Comparison of ENCODE assay signal across 8 cellular contexts in the genomic region with DNA sequence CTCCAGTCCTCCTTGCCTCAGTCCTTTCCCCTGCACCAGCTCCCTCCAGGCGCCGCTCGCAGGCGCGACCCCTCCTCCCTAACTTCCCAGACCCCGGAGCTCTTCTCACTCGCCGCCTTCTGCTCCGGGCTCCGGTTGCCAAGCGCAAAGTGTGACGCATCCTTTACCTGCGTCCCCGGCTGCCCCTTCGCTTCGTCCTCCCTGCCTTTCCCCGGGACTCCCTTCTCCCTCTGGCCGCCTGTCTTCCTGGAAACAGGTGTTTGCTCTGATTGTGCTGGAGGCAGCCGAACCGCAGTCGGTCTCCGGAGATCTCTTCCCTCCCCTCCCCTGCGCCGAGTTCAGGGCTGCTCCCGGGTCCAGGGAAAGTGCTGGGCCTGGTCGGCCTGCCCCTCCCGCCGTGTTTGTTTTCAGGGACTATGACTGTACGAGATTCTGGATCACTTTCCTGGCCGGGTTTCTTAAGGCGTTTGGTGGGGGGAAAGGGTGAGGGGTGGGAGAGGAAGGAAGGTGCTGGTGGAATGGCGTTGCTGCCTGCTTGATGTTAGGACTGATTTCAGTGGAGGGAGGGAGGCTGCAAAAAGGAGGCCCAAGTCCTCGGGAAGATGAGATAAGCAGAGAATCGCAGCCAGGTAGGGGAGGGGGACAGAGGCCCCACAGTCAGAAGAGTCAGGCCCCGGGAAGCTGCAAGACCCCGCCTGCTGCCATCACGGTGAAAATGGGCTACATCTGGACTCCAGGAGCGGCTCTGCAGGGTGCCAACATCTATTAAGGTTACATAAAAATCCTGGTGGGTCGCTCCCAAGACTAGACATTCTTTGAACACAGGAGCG. TPM values are rescaled to one million over a fixed set of nuclear protein-coding genes. Genes with fewer than 3 reads are reported as not detected.
A peak's percentile ranks its signal among the peaks of the same experiment; 100 is the strongest.
DNase-seq lines count a peak whose midpoint lies in the region; ATAC-seq and TF ChIP-seq lines count a peak whose summit lies in the region.

No MANE protein-coding gene starts in this region.

- peaks cover 6% of the 10 kb centered on the region for H3K4me1 Mint-ChIP-seq in activated T-cell treated with anti-CD3 and anti-CD28 coated beads, Interleukin-2, amount 50 U/mL, for 72 hours (ENCODE audit: low read depth)

- WGBS in prostate gland: 4% methylated on average over 40 of the region's 40 CpGs

- H3K4me1 ChIP-seq in prostate gland (replicated peaks): no peaks in the 10 kb centered on the region

- no peak for TF ChIP-seq CTCF in foreskin fibroblast (IDR thresholded peaks at IDR 0.05; ENCODE audit: low read depth, low read length)
- TF ChIP-seq CTCF in prostate gland (IDR thresholded peaks at IDR 0.05): no peak

- no peak for DNase-seq in activated T-cell treated with anti-CD3 and anti-CD28 coated beads, Interleukin-2, amount 50 U/mL, for 72 hours
- DNase-seq in activated T-cell treated with anti-CD3 and anti-CD28 coated beads for 4 hours: no peak
- peak; percentile 20 for DNase-seq in SK-N-DZ (ENCODE audit: low spot score)
- peak in 1 of 2 donors; percentile 13 for DNase-seq in foreskin fibroblast
- DNase-seq in prostate gland (ENCODE audit: low spot score): peak; percentile 7
- DNase-seq in stimulated activated CD4-positive, alpha-beta T cell treated with anti-CD3 and anti-CD28 coated beads, Interleukin-2, amount 100 ng/mL, for 48 hours: no peak
- no peak for DNase-seq in AML-193 (lab: John Stamatoyannopoulos, UW)

- peak overlapping the region; percentile 69 to 71 for H3K27ac ChIP-seq in prostate gland

- no peaks in the 10 kb centered on the region for H3K27me3 ChIP-seq in prostate gland (replicated peaks; ENCODE audit: insufficient read depth)

- H3K4me3 Mint-ChIP-seq in activated T-cell treated with anti-CD3 and anti-CD28 coated beads, Interleukin-2, amount 50 U/mL, for 72 hours: peak overlapping the region; percentile 85

- no peak for TF ChIP-seq POLR2A in prostate gland (IDR thresholded peaks at IDR 0.05)

- peaks cover 23% of the 10 kb centered on the region for H3K27me3 Mint-ChIP-seq in activated T-cell treated with anti-CD3 and anti-CD28 coated beads, Interleukin-2, amount 50 U/mL, for 72 hours (ENCODE audit: low read depth)

- peak in 1 of 2 donors; percentile 11 for ATAC-seq in activated T-cell treated with anti-CD3 and anti-CD28 coated beads, Interleukin-2, amount 50 U/mL, for 72 hours (replicated peaks in 1 of 2)
- no peak for ATAC-seq in HG02981 (IDR thresholded peaks at IDR 0.05; ENCODE audit: unreplicated experiment)

- no peaks in the 10 kb centered on the region for H3K9me3 ChIP-seq in prostate gland

- no peaks in the 10 kb centered on the region for H3K36me3 ChIP-seq in prostate gland

- peaks cover 0 to 3% of the 10 kb centered on the region in 2 donors for H3K9me3 Mint-ChIP-seq in activated T-cell treated with anti-CD3 and anti-CD28 coated beads, Interleukin-2, amount 50 U/mL, for 72 hours

- H3K4me3 ChIP-seq in foreskin fibroblast (ENCODE audit: low read depth in 1 of 2, low read length in 2 of 2) (peak overlapping the region; percentile 51 to 55), prostate gland (peak overlapping the region; percentile 65 to 72)

- no peaks in the 10 kb centered on the region for H3K36me3 Mint-ChIP-seq in activated T-cell treated with anti-CD3 and anti-CD28 coated beads, Interleukin-2, amount 50 U/mL, for 72 hours (ENCODE audit: insufficient read depth in 2 of 2)

- intact Hi-C loops in prostate gland (cut with DNase I): no loop called here

- H3K27ac Mint-ChIP-seq in activated T-cell treated with anti-CD3 and anti-CD28 coated beads, Interleukin-2, amount 50 U/mL, for 72 hours: no peak overlapping the region

RNA-seq across cellular contexts. Expression of a gene that starts 0.9 kb away (rescaled TPM):
- under 1 TPM in 1 of 2 donors, not detected in 1; 0.55 TPM for total RNA-seq in activated T-cell treated with anti-CD3 and anti-CD28 coated beads, Interleukin-2, amount 50 U/mL, for 72 hours
- 4.2 and 4.6 TPM in 2 replicates for polyA plus RNA-seq in SK-N-DZ (2014; cell fraction: cytosol; rRNA removed)
- 5.8 and 6.0 TPM in 2 replicates for polyA plus RNA-seq in SK-N-DZ (2014; cell fraction: nucleus; rRNA removed)
- 10 to 100 TPM in 1 of 2 donors, 1 to 10 TPM in 1; 7.5 to 15.7 TPM for total RNA-seq in prostate gland

Comparison
In these comparisons a context has a peak if more than half of its experiments do, and no peak if none do; other contexts are left out.
1. DNase-seq: peak in SK-N-DZ (single experiment) and prostate gland (single experiment); none in activated T-cell treated with anti-CD3 and anti-CD28 coated beads, Interleukin-2, amount 50 U/mL, for 72 hours (0 of 2), activated T-cell treated with anti-CD3 and anti-CD28 coated beads for 4 hours (single experiment), stimulated activated CD4-positive, alpha-beta T cell treated with anti-CD3 and anti-CD28 coated beads, Interleukin-2, amount 100 ng/mL, for 48 hours (0 of 2) and AML-193 (0 of 2).
2. RNA of a gene that starts 0.9 kb away (total RNA-seq): 7.5 to 15.7 TPM in prostate gland; 0.55 TPM in activated T-cell treated with anti-CD3 and anti-CD28 coated beads, Interleukin-2, amount 50 U/mL, for 72 hours; every median in the first group is over 4 times any median in the second.